In the genomic region with DNA sequence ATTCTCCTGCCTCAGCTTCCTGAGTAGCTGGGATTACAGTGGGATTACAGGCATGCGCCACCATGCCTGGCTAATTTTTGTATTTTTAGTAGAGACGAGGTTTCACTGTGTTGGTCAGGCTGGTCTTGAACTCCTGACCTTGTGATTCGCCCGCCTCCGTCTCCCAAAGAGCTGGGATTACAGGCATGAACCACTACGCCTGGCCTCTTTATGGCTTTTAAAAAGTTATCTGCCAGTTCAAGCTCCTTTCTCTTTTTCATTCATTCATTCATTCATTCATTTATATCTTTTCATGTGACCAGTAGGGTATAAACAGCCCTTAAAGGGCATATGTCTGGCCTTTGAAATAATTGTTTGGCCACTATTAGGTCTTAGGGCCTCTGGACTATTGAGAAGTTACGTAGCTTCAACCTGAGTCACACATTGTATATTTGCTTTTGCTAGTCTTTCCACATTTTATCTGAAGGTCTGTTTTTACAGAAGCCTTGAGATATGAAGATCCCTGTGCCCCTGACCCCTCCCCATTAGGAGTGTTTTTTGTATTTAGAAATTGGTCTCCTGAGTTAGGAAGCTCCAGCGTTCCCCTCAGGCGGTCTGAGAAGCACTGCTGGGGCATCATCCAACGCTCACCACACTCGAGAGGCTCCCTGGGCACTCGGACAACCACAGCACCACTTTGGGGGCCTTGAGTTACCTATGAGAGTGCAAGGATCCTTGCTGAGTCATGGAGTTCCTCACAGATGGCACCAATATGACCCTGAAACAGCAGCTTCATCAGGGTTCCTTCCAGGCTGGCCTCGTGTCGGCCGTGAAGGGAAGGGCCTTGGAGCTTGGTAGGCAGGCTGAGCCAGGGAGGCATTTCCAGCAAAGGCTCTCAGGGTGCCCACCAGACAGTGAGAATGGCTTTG, we compare ENCODE assay signal across 1 cellular context.
TF ChIP-seq lines count a peak whose summit lies in the region.

No MANE protein-coding gene starts in this region.

TF ChIP-seq in HepG2, 621 proteins besides CTCF, POLR2A, EP300 and RAD21 (continued from another document and continues in another):
- TF ChIP-seq HDAC2 (CRISPR knock-in tag; IDR thresholded peaks at IDR 0.05), result peak; percentile 37; the same call in 1 of the 2 replicates
- no peak for TF ChIP-seq ZKSCAN8 (CRISPR knock-in tag; IDR thresholded peaks at IDR 0.05; ENCODE audit: borderline replicate concordance)
- no peak for TF ChIP-seq ONECUT2 (CRISPR knock-in tag; IDR thresholded peaks at IDR 0.05)
- TF ChIP-seq, protein P1, sequence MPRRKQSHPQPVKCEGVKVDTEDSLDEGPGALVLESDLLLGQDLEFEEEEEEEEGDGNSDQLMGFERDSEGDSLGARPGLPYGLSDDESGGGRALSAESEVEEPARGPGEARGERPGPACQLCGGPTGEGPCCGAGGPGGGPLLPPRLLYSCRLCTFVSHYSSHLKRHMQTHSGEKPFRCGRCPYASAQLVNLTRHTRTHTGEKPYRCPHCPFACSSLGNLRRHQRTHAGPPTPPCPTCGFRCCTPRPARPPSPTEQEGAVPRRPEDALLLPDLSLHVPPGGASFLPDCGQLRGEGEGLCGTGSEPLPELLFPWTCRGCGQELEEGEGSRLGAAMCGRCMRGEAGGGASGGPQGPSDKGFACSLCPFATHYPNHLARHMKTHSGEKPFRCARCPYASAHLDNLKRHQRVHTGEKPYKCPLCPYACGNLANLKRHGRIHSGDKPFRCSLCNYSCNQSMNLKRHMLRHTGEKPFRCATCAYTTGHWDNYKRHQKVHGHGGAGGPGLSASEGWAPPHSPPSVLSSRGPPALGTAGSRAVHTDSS (CRISPR knock-in tag; conservative IDR thresholded peaks at IDR 0.05), result no peak
- TF ChIP-seq SRSF1 (optimal IDR thresholded peaks at IDR 0.05; ENCODE audit: low read depth, low read length), result no peak
- no peak for TF ChIP-seq ZNF12 (CRISPR knock-in tag; IDR thresholded peaks at IDR 0.05)
- no peak for TF ChIP-seq ZNF354B (CRISPR knock-in tag; IDR thresholded peaks at IDR 0.05)
- no peak for TF ChIP-seq IRX3 (CRISPR knock-in tag; IDR thresholded peaks at IDR 0.05; ENCODE audit: borderline replicate concordance, low read depth)
- TF ChIP-seq RELA (CRISPR knock-in tag; IDR thresholded peaks at IDR 0.05), result no peak
- TF ChIP-seq PLRG1 (conservative IDR thresholded peaks at IDR 0.05), result no peak
- no peak for TF ChIP-seq ZNF317 (CRISPR knock-in tag; IDR thresholded peaks at IDR 0.05)
- no peak for TF ChIP-seq ETV5 (CRISPR knock-in tag; IDR thresholded peaks at IDR 0.05; ENCODE audit: borderline replicate concordance)
- TF ChIP-seq, protein P2, sequence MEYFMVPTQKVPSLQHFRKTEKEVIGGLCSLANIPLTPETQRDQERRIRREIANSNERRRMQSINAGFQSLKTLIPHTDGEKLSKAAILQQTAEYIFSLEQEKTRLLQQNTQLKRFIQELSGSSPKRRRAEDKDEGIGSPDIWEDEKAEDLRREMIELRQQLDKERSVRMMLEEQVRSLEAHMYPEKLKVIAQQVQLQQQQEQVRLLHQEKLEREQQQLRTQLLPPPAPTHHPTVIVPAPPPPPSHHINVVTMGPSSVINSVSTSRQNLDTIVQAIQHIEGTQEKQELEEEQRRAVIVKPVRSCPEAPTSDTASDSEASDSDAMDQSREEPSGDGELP (IDR thresholded peaks at IDR 0.05; ENCODE audit: borderline replicate concordance, low read depth), result no peak
- TF ChIP-seq, protein P3, sequence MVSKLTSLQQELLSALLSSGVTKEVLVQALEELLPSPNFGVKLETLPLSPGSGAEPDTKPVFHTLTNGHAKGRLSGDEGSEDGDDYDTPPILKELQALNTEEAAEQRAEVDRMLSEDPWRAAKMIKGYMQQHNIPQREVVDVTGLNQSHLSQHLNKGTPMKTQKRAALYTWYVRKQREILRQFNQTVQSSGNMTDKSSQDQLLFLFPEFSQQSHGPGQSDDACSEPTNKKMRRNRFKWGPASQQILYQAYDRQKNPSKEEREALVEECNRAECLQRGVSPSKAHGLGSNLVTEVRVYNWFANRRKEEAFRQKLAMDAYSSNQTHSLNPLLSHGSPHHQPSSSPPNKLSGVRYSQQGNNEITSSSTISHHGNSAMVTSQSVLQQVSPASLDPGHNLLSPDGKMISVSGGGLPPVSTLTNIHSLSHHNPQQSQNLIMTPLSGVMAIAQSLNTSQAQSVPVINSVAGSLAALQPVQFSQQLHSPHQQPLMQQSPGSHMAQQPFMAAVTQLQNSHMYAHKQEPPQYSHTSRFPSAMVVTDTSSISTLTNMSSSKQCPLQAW (CRISPR knock-in tag; IDR thresholded peaks at IDR 0.05), result 0 out of 2 replicates have a peak, but pooled peaks have one; percentile 42
- TF ChIP-seq AGO1 (IDR thresholded peaks at IDR 0.05; ENCODE audit: low read depth, low read length, poor library complexity, severe bottlenecking), result no peak
- TF ChIP-seq, protein P4, sequence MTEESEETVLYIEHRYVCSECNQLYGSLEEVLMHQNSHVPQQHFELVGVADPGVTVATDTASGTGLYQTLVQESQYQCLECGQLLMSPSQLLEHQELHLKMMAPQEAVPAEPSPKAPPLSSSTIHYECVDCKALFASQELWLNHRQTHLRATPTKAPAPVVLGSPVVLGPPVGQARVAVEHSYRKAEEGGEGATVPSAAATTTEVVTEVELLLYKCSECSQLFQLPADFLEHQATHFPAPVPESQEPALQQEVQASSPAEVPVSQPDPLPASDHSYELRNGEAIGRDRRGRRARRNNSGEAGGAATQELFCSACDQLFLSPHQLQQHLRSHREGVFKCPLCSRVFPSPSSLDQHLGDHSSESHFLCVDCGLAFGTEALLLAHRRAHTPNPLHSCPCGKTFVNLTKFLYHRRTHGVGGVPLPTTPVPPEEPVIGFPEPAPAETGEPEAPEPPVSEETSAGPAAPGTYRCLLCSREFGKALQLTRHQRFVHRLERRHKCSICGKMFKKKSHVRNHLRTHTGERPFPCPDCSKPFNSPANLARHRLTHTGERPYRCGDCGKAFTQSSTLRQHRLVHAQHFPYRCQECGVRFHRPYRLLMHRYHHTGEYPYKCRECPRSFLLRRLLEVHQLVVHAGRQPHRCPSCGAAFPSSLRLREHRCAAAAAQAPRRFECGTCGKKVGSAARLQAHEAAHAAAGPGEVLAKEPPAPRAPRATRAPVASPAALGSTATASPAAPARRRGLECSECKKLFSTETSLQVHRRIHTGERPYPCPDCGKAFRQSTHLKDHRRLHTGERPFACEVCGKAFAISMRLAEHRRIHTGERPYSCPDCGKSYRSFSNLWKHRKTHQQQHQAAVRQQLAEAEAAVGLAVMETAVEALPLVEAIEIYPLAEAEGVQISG (CRISPR knock-in tag; IDR thresholded peaks at IDR 0.05), result no peak
- no peak for TF ChIP-seq XBP1 (CRISPR knock-in tag; IDR thresholded peaks at IDR 0.05)
- no peak for TF ChIP-seq HNF4G (IDR thresholded peaks at IDR 0.05; ENCODE audit: borderline replicate concordance, low read depth, low read length)
- TF ChIP-seq HNF4G (CRISPR knock-in tag; IDR thresholded peaks at IDR 0.05; ENCODE audit: borderline replicate concordance, low read depth), result 0 out of 2 replicates have a peak, but pooled peaks have one; percentile 42
- TF ChIP-seq, protein P5, sequence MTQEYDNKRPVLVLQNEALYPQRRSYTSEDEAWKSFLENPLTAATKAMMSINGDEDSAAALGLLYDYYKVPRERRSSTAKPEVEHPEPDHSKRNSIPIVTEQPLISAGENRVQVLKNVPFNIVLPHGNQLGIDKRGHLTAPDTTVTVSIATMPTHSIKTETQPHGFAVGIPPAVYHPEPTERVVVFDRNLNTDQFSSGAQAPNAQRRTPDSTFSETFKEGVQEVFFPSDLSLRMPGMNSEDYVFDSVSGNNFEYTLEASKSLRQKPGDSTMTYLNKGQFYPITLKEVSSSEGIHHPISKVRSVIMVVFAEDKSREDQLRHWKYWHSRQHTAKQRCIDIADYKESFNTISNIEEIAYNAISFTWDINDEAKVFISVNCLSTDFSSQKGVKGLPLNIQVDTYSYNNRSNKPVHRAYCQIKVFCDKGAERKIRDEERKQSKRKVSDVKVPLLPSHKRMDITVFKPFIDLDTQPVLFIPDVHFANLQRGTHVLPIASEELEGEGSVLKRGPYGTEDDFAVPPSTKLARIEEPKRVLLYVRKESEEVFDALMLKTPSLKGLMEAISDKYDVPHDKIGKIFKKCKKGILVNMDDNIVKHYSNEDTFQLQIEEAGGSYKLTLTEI (CRISPR knock-in tag; conservative IDR thresholded peaks at IDR 0.05), result no peak
- TF ChIP-seq, protein P6, sequence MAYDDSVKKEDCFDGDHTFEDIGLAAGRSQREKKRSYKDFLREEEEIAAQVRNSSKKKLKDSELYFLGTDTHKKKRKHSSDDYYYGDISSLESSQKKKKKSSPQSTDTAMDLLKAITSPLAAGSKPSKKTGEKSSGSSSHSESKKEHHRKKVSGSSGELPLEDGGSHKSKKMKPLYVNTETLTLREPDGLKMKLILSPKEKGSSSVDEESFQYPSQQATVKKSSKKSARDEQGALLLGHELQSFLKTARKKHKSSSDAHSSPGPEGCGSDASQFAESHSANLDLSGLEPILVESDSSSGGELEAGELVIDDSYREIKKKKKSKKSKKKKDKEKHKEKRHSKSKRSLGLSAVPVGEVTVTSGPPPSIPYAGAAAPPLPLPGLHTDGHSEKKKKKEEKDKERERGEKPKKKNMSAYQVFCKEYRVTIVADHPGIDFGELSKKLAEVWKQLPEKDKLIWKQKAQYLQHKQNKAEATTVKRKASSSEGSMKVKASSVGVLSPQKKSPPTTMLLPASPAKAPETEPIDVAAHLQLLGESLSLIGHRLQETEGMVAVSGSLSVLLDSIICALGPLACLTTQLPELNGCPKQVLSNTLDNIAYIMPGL (CRISPR knock-in tag; IDR thresholded peaks at IDR 0.05; ENCODE audit: borderline replicate concordance in 1 of 2, low read depth in 1 of 2), result peak in 1 of 2 experiments; percentile 4; a peak in 1 of 4 replicates
- no peak for TF ChIP-seq ZNF850 (CRISPR knock-in tag; conservative IDR thresholded peaks at IDR 0.05)
- TF ChIP-seq RFX3 (CRISPR knock-in tag; IDR thresholded peaks at IDR 0.05), result no peak
- TF ChIP-seq, protein P7, sequence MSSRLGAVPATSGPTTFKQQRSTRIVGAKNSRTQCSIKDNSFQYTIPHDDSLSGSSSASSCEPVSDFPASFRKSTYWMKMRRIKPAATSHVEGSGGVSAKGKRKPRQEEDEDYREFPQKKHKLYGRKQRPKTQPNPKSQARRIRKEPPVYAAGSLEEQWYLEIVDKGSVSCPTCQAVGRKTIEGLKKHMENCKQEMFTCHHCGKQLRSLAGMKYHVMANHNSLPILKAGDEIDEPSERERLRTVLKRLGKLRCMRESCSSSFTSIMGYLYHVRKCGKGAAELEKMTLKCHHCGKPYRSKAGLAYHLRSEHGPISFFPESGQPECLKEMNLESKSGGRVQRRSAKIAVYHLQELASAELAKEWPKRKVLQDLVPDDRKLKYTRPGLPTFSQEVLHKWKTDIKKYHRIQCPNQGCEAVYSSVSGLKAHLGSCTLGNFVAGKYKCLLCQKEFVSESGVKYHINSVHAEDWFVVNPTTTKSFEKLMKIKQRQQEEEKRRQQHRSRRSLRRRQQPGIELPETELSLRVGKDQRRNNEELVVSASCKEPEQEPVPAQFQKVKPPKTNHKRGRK (CRISPR knock-in tag; IDR thresholded peaks at IDR 0.05), result no peak
- TF ChIP-seq, protein P8, sequence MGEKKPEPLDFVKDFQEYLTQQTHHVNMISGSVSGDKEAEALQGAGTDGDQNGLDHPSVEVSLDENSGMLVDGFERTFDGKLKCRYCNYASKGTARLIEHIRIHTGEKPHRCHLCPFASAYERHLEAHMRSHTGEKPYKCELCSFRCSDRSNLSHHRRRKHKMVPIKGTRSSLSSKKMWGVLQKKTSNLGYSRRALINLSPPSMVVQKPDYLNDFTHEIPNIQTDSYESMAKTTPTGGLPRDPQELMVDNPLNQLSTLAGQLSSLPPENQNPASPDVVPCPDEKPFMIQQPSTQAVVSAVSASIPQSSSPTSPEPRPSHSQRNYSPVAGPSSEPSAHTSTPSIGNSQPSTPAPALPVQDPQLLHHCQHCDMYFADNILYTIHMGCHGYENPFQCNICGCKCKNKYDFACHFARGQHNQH (CRISPR knock-in tag; IDR thresholded peaks at IDR 0.05), result peak; percentile 53; the same call in 1 of the 2 replicates
- TF ChIP-seq, protein P9, sequence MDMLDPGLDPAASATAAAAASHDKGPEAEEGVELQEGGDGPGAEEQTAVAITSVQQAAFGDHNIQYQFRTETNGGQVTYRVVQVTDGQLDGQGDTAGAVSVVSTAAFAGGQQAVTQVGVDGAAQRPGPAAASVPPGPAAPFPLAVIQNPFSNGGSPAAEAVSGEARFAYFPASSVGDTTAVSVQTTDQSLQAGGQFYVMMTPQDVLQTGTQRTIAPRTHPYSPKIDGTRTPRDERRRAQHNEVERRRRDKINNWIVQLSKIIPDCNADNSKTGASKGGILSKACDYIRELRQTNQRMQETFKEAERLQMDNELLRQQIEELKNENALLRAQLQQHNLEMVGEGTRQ (IDR thresholded peaks at IDR 0.05; ENCODE audit: low read depth, low read length), result no peak
- TF ChIP-seq, protein P9 (CRISPR knock-in tag; IDR thresholded peaks at IDR 0.05; ENCODE audit: borderline replicate concordance), result no peak
- TF ChIP-seq, protein P10, sequence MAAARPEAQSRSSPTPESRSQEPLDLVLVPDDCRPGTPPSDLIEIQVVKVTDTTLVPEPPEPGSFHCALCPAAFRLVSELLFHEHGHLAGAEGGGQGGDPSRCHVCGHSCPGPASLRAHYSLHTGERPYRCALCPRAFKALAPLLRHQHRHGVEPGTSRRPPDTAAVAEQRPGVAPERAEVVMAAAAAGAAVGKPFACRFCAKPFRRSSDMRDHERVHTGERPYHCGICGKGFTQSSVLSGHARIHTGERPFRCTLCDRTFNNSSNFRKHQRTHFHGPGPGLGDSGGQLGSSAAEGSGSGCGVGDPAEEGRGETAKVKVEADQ (CRISPR knock-in tag; IDR thresholded peaks at IDR 0.05; ENCODE audit: borderline replicate concordance), result no peak
- TF ChIP-seq GZF1 (CRISPR knock-in tag; IDR thresholded peaks at IDR 0.05), result no peak
- TF ChIP-seq, protein P11, sequence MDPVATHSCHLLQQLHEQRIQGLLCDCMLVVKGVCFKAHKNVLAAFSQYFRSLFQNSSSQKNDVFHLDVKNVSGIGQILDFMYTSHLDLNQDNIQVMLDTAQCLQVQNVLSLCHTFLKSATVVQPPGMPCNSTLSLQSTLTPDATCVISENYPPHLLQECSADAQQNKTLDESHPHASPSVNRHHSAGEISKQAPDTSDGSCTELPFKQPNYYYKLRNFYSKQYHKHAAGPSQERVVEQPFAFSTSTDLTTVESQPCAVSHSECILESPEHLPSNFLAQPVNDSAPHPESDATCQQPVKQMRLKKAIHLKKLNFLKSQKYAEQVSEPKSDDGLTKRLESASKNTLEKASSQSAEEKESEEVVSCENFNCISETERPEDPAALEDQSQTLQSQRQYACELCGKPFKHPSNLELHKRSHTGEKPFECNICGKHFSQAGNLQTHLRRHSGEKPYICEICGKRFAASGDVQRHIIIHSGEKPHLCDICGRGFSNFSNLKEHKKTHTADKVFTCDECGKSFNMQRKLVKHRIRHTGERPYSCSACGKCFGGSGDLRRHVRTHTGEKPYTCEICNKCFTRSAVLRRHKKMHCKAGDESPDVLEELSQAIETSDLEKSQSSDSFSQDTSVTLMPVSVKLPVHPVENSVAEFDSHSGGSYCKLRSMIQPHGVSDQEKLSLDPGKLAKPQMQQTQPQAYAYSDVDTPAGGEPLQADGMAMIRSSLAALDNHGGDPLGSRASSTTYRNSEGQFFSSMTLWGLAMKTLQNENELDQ (CRISPR knock-in tag; IDR thresholded peaks at IDR 0.05; ENCODE audit: borderline replicate concordance), result no peak
